17 cellular contexts compared by ENCODE assay signal in the genomic region with DNA sequence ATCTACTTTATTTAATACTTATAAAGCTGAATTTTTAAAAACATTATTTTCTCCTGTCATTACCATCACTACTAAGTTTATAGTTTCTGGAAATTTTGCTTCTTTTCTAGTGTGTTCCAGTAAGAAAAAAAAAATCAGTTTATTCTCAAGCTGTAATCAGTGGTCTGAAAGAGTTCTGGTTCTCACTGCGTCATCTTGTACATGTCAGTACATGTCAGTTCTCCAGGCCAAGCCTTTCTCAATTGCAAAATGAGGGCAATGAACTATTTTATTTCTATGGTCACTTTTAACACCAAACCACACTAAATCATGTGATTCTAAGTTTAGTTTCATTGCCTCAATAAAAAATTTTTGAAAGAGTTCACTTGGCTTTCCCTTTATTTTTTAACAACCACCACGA.
"Had no signal": no experiment of that assay in that cellular context is flagged by ENCODE, and none has a peak within 500 bp of the region (broad histone marks: within the 10 kb centered on the region; RNA-seq: fewer than 3 reads in every experiment).

No MANE protein-coding gene starts in this region.

- H3K4me3 Mint-ChIP-seq: activated T-helper 17 cell treated with anti-CD3 and anti-CD28 coated beads, Interleukin-2, amount 50 U/mL, for 72 hours; endodermal cell; natural killer cell; stimulated activated naive B cell treated with anti-CD40 and anti-IgM and Interleukin-4, amounts not matched to agents 10 μg/mL and 1 μg/mL and 100 μg/mL, for 72 hours; T-helper 2 cell treated with Interferon-gamma antibody and Interleukin-4, amounts not matched to agents 5 μg/mL and 100 μg/mL, for 36 hours had no signal

- H3K36me3 Mint-ChIP-seq: natural killer cell; stimulated activated naive B cell treated with anti-CD40 and anti-IgM and Interleukin-4, amounts not matched to agents 10 μg/mL and 1 μg/mL and 100 μg/mL, for 72 hours had no signal

- H3K4me3 ChIP-seq: left ventricle myocardium inferior, thyroid gland had no signal

- H3K27ac ChIP-seq: left ventricle myocardium inferior, thyroid gland had no signal

- DNase-seq: activated naive CD4-positive, alpha-beta T cell treated with Interleukin-2 at 50 U/mL for 16 hours; activated T-cell treated with anti-CD3 and anti-CD28 coated beads for 4 hours; anterior cingulate cortex; endodermal cell; left ventricle myocardium inferior; mesenchymal stem cell; natural killer cell; posterior cingulate gyrus; retina; stimulated activated CD4-positive, alpha-beta T cell treated with anti-CD3 and anti-CD28 coated beads, Interleukin-15, amount 100 ng/mL, for 24 hours; stimulated activated CD4-positive, alpha-beta T cell treated with anti-CD3 and anti-CD28 coated beads, Interleukin-4, amount 100 ng/mL, for 1 hour; stimulated activated naive B cell treated with anti-CD40 and anti-IgM and Interleukin-4, amounts not matched to agents 10 μg/mL and 1 μg/mL and 100 μg/mL, for 72 hours; thyroid gland had no signal

- H3K9me3 ChIP-seq: left ventricle myocardium inferior, thyroid gland had no signal

- H3K4me1 Mint-ChIP-seq: activated T-helper 17 cell treated with anti-CD3 and anti-CD28 coated beads, Interleukin-2, amount 50 U/mL, for 72 hours; endodermal cell; natural killer cell; stimulated activated naive B cell treated with anti-CD40 and anti-IgM and Interleukin-4, amounts not matched to agents 10 μg/mL and 1 μg/mL and 100 μg/mL, for 72 hours had no signal

- H3K4me1 ChIP-seq: left ventricle myocardium inferior, thyroid gland had no signal

- H3K27ac Mint-ChIP-seq: activated T-helper 17 cell treated with anti-CD3 and anti-CD28 coated beads, Interleukin-2, amount 50 U/mL, for 72 hours; endodermal cell; natural killer cell; stimulated activated naive B cell treated with anti-CD40 and anti-IgM and Interleukin-4, amounts not matched to agents 10 μg/mL and 1 μg/mL and 100 μg/mL, for 72 hours; T-helper 2 cell treated with Interferon-gamma antibody and Interleukin-4, amounts not matched to agents 5 μg/mL and 100 μg/mL, for 36 hours had no signal

- ATAC-seq: activated CD4-positive, CD25-positive, alpha-beta regulatory T cell treated with anti-CD3 and anti-CD28 coated beads, Interleukin-2, amount 50 U/mL, for 24 hours; activated T-helper 17 cell treated with anti-CD3 and anti-CD28 coated beads, Interleukin-2, amount 50 U/mL, for 72 hours; esophagus mucosa; natural killer cell; stimulated activated naive B cell treated with anti-CD40 and anti-IgM and Interleukin-4, amounts not matched to agents 10 μg/mL and 1 μg/mL and 100 μg/mL, for 72 hours had no signal

- H3K27me3 Mint-ChIP-seq: activated T-helper 17 cell treated with anti-CD3 and anti-CD28 coated beads, Interleukin-2, amount 50 U/mL, for 72 hours; stimulated activated naive B cell treated with anti-CD40 and anti-IgM and Interleukin-4, amounts not matched to agents 10 μg/mL and 1 μg/mL and 100 μg/mL, for 72 hours had no signal

- H3K9me3 Mint-ChIP-seq: activated T-helper 17 cell treated with anti-CD3 and anti-CD28 coated beads, Interleukin-2, amount 50 U/mL, for 72 hours had no signal

- H3K27me3 ChIP-seq: thyroid gland had no signal

- H3K36me3 ChIP-seq: left ventricle myocardium inferior, thyroid gland had no signal
